In genomic region chr10:79562135-79562756, GRCh38 we compare ENCODE assay signal across 8 cellular contexts. TPM values are rescaled to one million over a fixed set of nuclear protein-coding genes. Genes with fewer than 3 reads are reported as not detected.
DNase-seq lines count a peak whose midpoint lies in the region; ATAC-seq lines count a peak whose summit lies in the region.

No MANE protein-coding gene starts in this region.

- H4K8ac ChIP-seq in mesenchymal stem cell (ENCODE audit: low read length), result no peak overlapping the region

- peaks cover 3% of the 10 kb centered on the region for H3K4me1 ChIP-seq in mesenchymal stem cell (ENCODE audit: control insufficient read depth, insufficient read depth, low read depth, low read length)

- WGBS in mesenchymal stem cell, result 27% methylated on average over 17 of the region's 17 CpGs

- H2BK12ac ChIP-seq in mesenchymal stem cell (ENCODE audit: low read length in 2 of 2), result no peak overlapping the region

- H2AFZ ChIP-seq in mesenchymal stem cell (ENCODE audit: low read depth, low read length), result no peak overlapping the region

- H3K36me3 ChIP-seq in mesenchymal stem cell (ENCODE audit: control insufficient read depth in 1 of 2, insufficient read depth in 2 of 2, low read depth in 1 of 2, low read length in 2 of 2), result no peaks in the 10 kb centered on the region

- no peak overlapping the region for H2AK5ac ChIP-seq in mesenchymal stem cell (ENCODE audit: low read length, severe bottlenecking)

- no peak overlapping the region for H3K18ac ChIP-seq in mesenchymal stem cell (ENCODE audit: low read depth in 1 of 2, low read length in 2 of 2)

- ATAC-seq in HG02763 (IDR thresholded peaks at IDR 0.05; ENCODE audit: unreplicated experiment), result peak; percentile 57

- no peak overlapping the region for H3K4me2 ChIP-seq in mesenchymal stem cell (ENCODE audit: low read length, poor library complexity, severe bottlenecking)

- H2BK15ac ChIP-seq in mesenchymal stem cell (ENCODE audit: low read depth, poor library complexity, severe bottlenecking), result no peak overlapping the region

- no peak overlapping the region for H3K9ac ChIP-seq in mesenchymal stem cell (ENCODE audit: low read length)

- H3K27me3 ChIP-seq in mesenchymal stem cell (ENCODE audit: control insufficient read depth in 1 of 2, insufficient read depth in 1 of 2, low read length in 2 of 2), result peaks cover 11 to 54% of the 10 kb centered on the region in 2 experiments

- no peak overlapping the region for H3K14ac ChIP-seq in mesenchymal stem cell (ENCODE audit: low read length in 2 of 2)

- no peak overlapping the region for H4K91ac ChIP-seq in mesenchymal stem cell (ENCODE audit: low read length)

- H3K23ac ChIP-seq in mesenchymal stem cell (ENCODE audit: low read length in 2 of 2), result no peak overlapping the region

- H3K9me3 ChIP-seq in mesenchymal stem cell (ENCODE audit: control insufficient read depth, low read length), result no peaks in the 10 kb centered on the region

- no peak overlapping the region for H2BK120ac ChIP-seq in mesenchymal stem cell (ENCODE audit: low read depth, low read length)

- H3K4me3 ChIP-seq in mesenchymal stem cell (ENCODE audit: insufficient read depth in 1 of 2, low read depth in 1 of 2, low read length in 2 of 2), result no peak overlapping the region

- peak; percentile 21 for DNase-seq in NCI-H2171 treated with DMSO at 0.1 percent for 48 hours (lab: John Stamatoyannopoulos, UW)
- no peak for DNase-seq in NCI-H2171 (lab: John Stamatoyannopoulos, UW)
- peak; percentile 3 for DNase-seq in NCI-H2107 (lab: John Stamatoyannopoulos, UW)
- peak; percentile 51 for DNase-seq in activated CD4-positive, alpha-beta T cell treated with anti-CD3 and anti-CD28 coated beads, Interleukin-2, amount 50 U/mL, for 4 hours
- peak; percentile 23 for DNase-seq in effector CD8-positive, alpha-beta T cell (lab: John Stamatoyannopoulos, UW)
- DNase-seq in mesenchymal stem cell, result peak; percentile 37
- DNase-seq in stimulated activated CD8-positive, alpha-beta memory T cell treated with anti-CD3 and anti-CD28 coated beads, Interleukin-7, amount 100 ng/mL, for 24 hours (ENCODE audit: low read depth), result peak; percentile 23

- H3K79me1 ChIP-seq in mesenchymal stem cell (replicated peaks; ENCODE audit: low read length, poor library complexity, severe bottlenecking), result no peaks in the 10 kb centered on the region

- H3K27ac ChIP-seq in mesenchymal stem cell (ENCODE audit: low read length, poor library complexity, severe bottlenecking), result no peak overlapping the region

- H2BK5ac ChIP-seq in mesenchymal stem cell (ENCODE audit: low read depth, low read length, poor library complexity, severe bottlenecking), result no peak overlapping the region

- no peak overlapping the region for H3K4ac ChIP-seq in mesenchymal stem cell (ENCODE audit: low read depth in 1 of 2, low read length in 2 of 2)

RNA-seq across cellular contexts. Expression of gene SFTPA2, which starts 2.0 kb away (rescaled TPM):
- not detected for polyA plus RNA-seq in mesenchymal stem cell (2013, experiment 1 of 2)
- 0.01 TPM for polyA plus RNA-seq in mesenchymal stem cell (2013, experiment 2 of 2)

RNA-seq across cellular contexts. Expression of gene SFTPA1, which starts 48.5 kb away (rescaled TPM):
- not detected for polyA plus RNA-seq in mesenchymal stem cell (2013, experiment 1 of 2)
- not detected for polyA plus RNA-seq in mesenchymal stem cell (2013, experiment 2 of 2)

RNA-seq across cellular contexts. Expression of gene EIF5AL1, which starts 49.9 kb away (rescaled TPM):
- 0.57 TPM for polyA plus RNA-seq in mesenchymal stem cell (2013, experiment 1 of 2)
- 0.70 TPM for polyA plus RNA-seq in mesenchymal stem cell (2013, experiment 2 of 2)
